ENCODE assay signal across 20 cellular contexts in the genomic region with DNA sequence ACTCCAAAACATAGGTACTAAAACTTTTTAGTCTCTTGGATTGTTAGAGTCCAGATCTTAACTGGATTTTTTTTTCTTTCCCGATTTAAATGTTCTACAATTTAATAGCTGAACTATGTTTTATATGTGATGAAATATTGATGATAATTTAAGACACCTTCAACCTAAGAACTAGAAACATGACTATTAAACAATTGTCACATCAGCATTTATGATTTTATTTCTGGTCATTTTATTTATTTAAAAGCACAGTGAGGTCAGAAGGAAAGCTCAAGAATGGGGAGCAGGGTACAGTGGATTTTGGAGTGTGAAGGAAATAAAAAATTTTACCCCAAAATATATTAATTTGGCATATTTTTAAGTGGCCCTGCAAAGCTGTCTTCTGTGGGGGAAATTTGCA.
DNase-seq lines count a peak whose midpoint lies in the region; ATAC-seq, FAIRE-seq and TF ChIP-seq lines count a peak whose summit lies in the region.
"Had no signal": no experiment of that assay in that cellular context is flagged by ENCODE, and none has a peak within 500 bp of the region (broad histone marks: within the 10 kb centered on the region; RNA-seq: fewer than 3 reads in every experiment).

No MANE protein-coding gene starts in this region.

- peaks cover 26% of the 10 kb centered on the region; the same call in 1 of the 2 replicates for H3K9me3 ChIP-seq in HepG2 (ENCODE audit: low read length)
- no peaks in the 10 kb centered on the region for H3K9me3 ChIP-seq in right lobe of liver
- no peaks in the 10 kb centered on the region for H3K9me3 ChIP-seq in Karpas-422 (ENCODE audit: low read length)
- no peaks in the 10 kb centered on the region for H3K9me3 ChIP-seq in K562 (replicated peaks; ENCODE audit: control insufficient read depth, insufficient read depth, low read depth, low read length)

- WGBS in HepG2 (ENCODE audit: low lambda C conversion rate), result 65% methylated on average over 1 of the region's 1 CpG
- 68% methylated on average over 1 of the region's 1 CpG for WGBS in right lobe of liver (ENCODE audit: insufficient coverage, low coverage, low lambda C conversion rate, missing lambda C conversion rate)
- 20% methylated on average over 1 of the region's 1 CpG for WGBS in K562 (ENCODE audit: insufficient coverage, low coverage, missing lambda C conversion rate)

- ATAC-seq in HepG2 (no peak), right lobe of liver (no peak), K562 (no peak), GM19395 (IDR thresholded peaks at IDR 0.05; ENCODE audit: unreplicated experiment) (no peak), HG03196 (IDR thresholded peaks at IDR 0.05; ENCODE audit: unreplicated experiment) (no peak)

- no peaks in the 10 kb centered on the region for H3K36me3 ChIP-seq in HepG2 (replicated peaks in 1 of 2; ENCODE audit: control insufficient read depth in 1 of 2, insufficient read depth in 2 of 2, low read length in 2 of 2)
- H3K36me3 ChIP-seq in right lobe of liver, result no peaks in the 10 kb centered on the region
- no peaks in the 10 kb centered on the region for H3K36me3 ChIP-seq in Karpas-422 (ENCODE audit: insufficient read depth, low read length)
- no peaks in the 10 kb centered on the region for H3K36me3 ChIP-seq in K562 (ENCODE audit: control insufficient read depth, insufficient read depth, low read length)
- H3K36me3 ChIP-seq: BLaER1 had no signal

- H2AFZ ChIP-seq in HepG2 (ENCODE audit: low read length), result no peak overlapping the region
- peak overlapping the region; percentile 10; the same call in 1 of the 2 replicates for H2AFZ ChIP-seq in Karpas-422 (ENCODE audit: low read length)
- no peak overlapping the region for H2AFZ ChIP-seq in K562 (ENCODE audit: low read depth, low read length)
- H2AFZ ChIP-seq: GM23248 had no signal

- no peaks in the 10 kb centered on the region for H3K9me1 ChIP-seq in K562 (ENCODE audit: control insufficient read depth, insufficient read depth, low read length)

- H3K27me3 Mint-ChIP-seq in type B pancreatic cell, result peaks cover 3% of the 10 kb centered on the region
- H3K27me3 Mint-ChIP-seq: CD4-positive, alpha-beta memory T cell had no signal

- POLR2A ChIA-PET in HepG2 (lab: Yijun Ruan, JAX) (no interaction called here), K562 (lab: Yijun Ruan, JAX) (interaction anchor here (1.4 kb wide), 1 partner anchor 10 kb away, joined by 3 read pairs; no protein-coding TSS in a partner anchor)

- H3K9me2 ChIP-seq in Karpas-422 (replicated peaks; ENCODE audit: insufficient read depth, low read length), result no peaks in the 10 kb centered on the region

- H3K27me3 ChIP-seq in HepG2 (ENCODE audit: control insufficient read depth in 1 of 2, insufficient read depth in 2 of 2, low read length in 2 of 2) (no peaks in the 10 kb centered on the region), right lobe of liver (no peaks in the 10 kb centered on the region), Karpas-422 (ENCODE audit: low read length) (no peaks in the 10 kb centered on the region), K562 (ENCODE audit: control insufficient read depth in 2 of 2, insufficient read depth in 2 of 2, low read length in 2 of 2) (0 out of 5 replicates have a peak, but pooled peaks cover 0 to 4% of the 10 kb centered on the region in 2 experiments)
- H3K27me3 ChIP-seq: BLaER1 had no signal

- H3K4me1 Mint-ChIP-seq in type B pancreatic cell (ENCODE audit: unreplicated experiment), result peaks cover 19% of the 10 kb centered on the region

- TF ChIP-seq CTCF in HepG2 (CRISPR knock-in tag; IDR thresholded peaks at IDR 0.05) (no peak), right lobe of liver (IDR thresholded peaks at IDR 0.05) (no peak), K562 (IDR thresholded peaks at IDR 0.05 in 2 of 3, conservative IDR thresholded peaks at IDR 0.05 in 1 of 3; ENCODE audit: insufficient read depth in 2 of 3, low read depth in 1 of 3, low read length in 3 of 3) (no peak), type B pancreatic cell (conservative IDR thresholded peaks at IDR 0.05) (no peak)

- H3K9ac ChIP-seq in HepG2 (ENCODE audit: insufficient read depth, low read depth, low read length) (no peak overlapping the region), Karpas-422 (ENCODE audit: low read length) (no peak overlapping the region), K562 (ENCODE audit: insufficient read depth in 1 of 2, low read depth in 2 of 2, low read length in 2 of 2) (no peak overlapping the region)
- H3K9ac ChIP-seq: BLaER1, GM23248 had no signal

- in situ Hi-C loops in HepG2 (cut with HindIII; ENCODE audit: extremely low pct_ligation_motif_present, low pct_unique_long_range_greater_than_20kb), result no loop called here
- in situ Hi-C loops in K562 (cut with MboI), result no loop called here

- H3K27ac ChIP-seq in HepG2 (ENCODE audit: extremely low read length, insufficient read depth, low read length), result no peak overlapping the region
- H3K27ac ChIP-seq in right lobe of liver, result no peak overlapping the region
- H3K27ac ChIP-seq in Karpas-422 (ENCODE audit: low read length), result peak overlapping the region; percentile 48
- H3K27ac ChIP-seq in K562 (ENCODE audit: extremely low read depth, low read depth, low read length), result no peak overlapping the region
- H3K27ac ChIP-seq: 22Rv1, BLaER1, GM23248 had no signal

- intact Hi-C loops in HepG2 (cut with micrococcal nuclease; ENCODE audit: unreplicated experiment), result no loop called here
- intact Hi-C loops in right lobe of liver (cut with DNase I), result no loop called here
- intact Hi-C loops in K562 (cut with micrococcal nuclease), result no loop called here

- H3K4me1 ChIP-seq in HepG2 (ENCODE audit: insufficient read depth, low read length) (no peaks in the 10 kb centered on the region), right lobe of liver (no peaks in the 10 kb centered on the region), Karpas-422 (ENCODE audit: low read length) (peaks cover 41% of the 10 kb centered on the region), K562 (replicated peaks in 1 of 2; ENCODE audit: control insufficient read depth in 2 of 2, insufficient read depth in 2 of 2, low read length in 2 of 2) (no peaks in the 10 kb centered on the region)

- no TSS peak for BruUV-seq in HepG2 (replicated peaks; lab: Mats Ljungman, UMichigan)
- BruUV-seq in K562 (replicated peaks; lab: Mats Ljungman, UMichigan), result no TSS peak

- CTCF ChIA-PET in HepG2 (lab: Yijun Ruan, JAX; ENCODE audit: low intra/inter-chr PET ratio, low total read pairs) (no interaction called here), K562 (lab: Yijun Ruan, JAX; ENCODE audit: low intra/inter-chr PET ratio) (no interaction called here)

- H3K9me3 Mint-ChIP-seq in type B pancreatic cell, result no peaks in the 10 kb centered on the region

- TF ChIP-seq POLR2A in HepG2 (IDR thresholded peaks at IDR 0.05; ENCODE audit: insufficient read depth in 1 of 2, low read depth in 2 of 2, low read length in 2 of 2) (no peak), right lobe of liver (IDR thresholded peaks at IDR 0.05) (no peak), K562 (conservative IDR thresholded peaks at IDR 0.05) (no peak)

- peak overlapping the region; percentile 57 for H3K4me3 Mint-ChIP-seq in type B pancreatic cell
- H3K4me3 Mint-ChIP-seq: CD14-positive monocyte; CD4-positive, alpha-beta memory T cell; HFFc6 had no signal

- H3K27ac Mint-ChIP-seq in type B pancreatic cell, result peak overlapping the region; percentile 52
- H3K27ac Mint-ChIP-seq: CD14-positive monocyte; CD4-positive, alpha-beta memory T cell; HFFc6 had no signal

- H3K4me2 ChIP-seq in HepG2 (ENCODE audit: low read depth, low read length), result no peak overlapping the region
- peak overlapping the region; percentile 20 for H3K4me2 ChIP-seq in Karpas-422 (ENCODE audit: low read depth, low read length, poor library complexity, severe bottlenecking)
- H3K4me2 ChIP-seq in K562 (ENCODE audit: insufficient read depth, low read length), result no peak overlapping the region
- H3K4me2 ChIP-seq: BLaER1 had no signal

- H3K79me2 ChIP-seq in HepG2 (ENCODE audit: insufficient read depth, low read length) (no peaks in the 10 kb centered on the region), Karpas-422 (ENCODE audit: low read length) (no peaks in the 10 kb centered on the region), K562 (ENCODE audit: control insufficient read depth, insufficient read depth, low read length) (no peaks in the 10 kb centered on the region)

- TF ChIP-seq RAD21 in HepG2 (CRISPR knock-in tag; IDR thresholded peaks at IDR 0.05), result no peak
- TF ChIP-seq RAD21 in K562 (CRISPR knock-in tag; conservative IDR thresholded peaks at IDR 0.05 in 1 of 2, IDR thresholded peaks at IDR 0.05 in 1 of 2), result no peak

- H4K20me1 ChIP-seq in HepG2 (ENCODE audit: insufficient read depth, low read length), result no peaks in the 10 kb centered on the region
- H4K20me1 ChIP-seq in Karpas-422 (ENCODE audit: insufficient read depth, low read depth, low read length), result no peaks in the 10 kb centered on the region
- no peaks in the 10 kb centered on the region for H4K20me1 ChIP-seq in K562 (replicated peaks; ENCODE audit: control insufficient read depth, insufficient read depth, low read length)
- H4K20me1 ChIP-seq: BLaER1 had no signal

- no peak for TF ChIP-seq EP300 in HepG2 (IDR thresholded peaks at IDR 0.05; ENCODE audit: low read depth in 2 of 2, low read length in 2 of 2)
- TF ChIP-seq EP300 in HepG2 (CRISPR knock-in tag; IDR thresholded peaks at IDR 0.05; ENCODE audit: borderline replicate concordance), result no peak
- no peak for TF ChIP-seq EP300 in K562 (IDR thresholded peaks at IDR 0.05; ENCODE audit: low read length)

- H3K36me3 Mint-ChIP-seq in type B pancreatic cell, result peaks cover 4% of the 10 kb centered on the region
- H3K36me3 Mint-ChIP-seq: CD14-positive monocyte; CD4-positive, alpha-beta memory T cell had no signal

- DNase-seq in HepG2 (ENCODE audit: low spot score) (no peak), right lobe of liver (no peak), Karpas-422 (no peak), K562 (ENCODE audit: extremely low read depth in 1 of 4, low spot score in 3 of 4) (no peak), type B pancreatic cell (ENCODE audit: extremely low spot score, unreplicated experiment) (no peak), GDM1 (lab: John Stamatoyannopoulos, UW) (no peak)
- DNase-seq: CD4-positive, alpha-beta memory T cell; DMS79 treated with DMSO at 0.1 percent for 48 hours; GM23248; HCEC 1CT; HFFc6; KBM-7 had no signal

- FAIRE-seq in HepG2 (lab: Jason Lieb, UNC) (no peak), K562 (lab: Jason Lieb, UNC) (no peak)
- FAIRE-seq: GM12891, GM19239, H54 had no signal

- H3K4me3 ChIP-seq in HepG2 (replicated peaks in 1 of 3; ENCODE audit: insufficient read depth in 1 of 3, low read depth in 2 of 3, low read length in 3 of 3) (no peak overlapping the region), right lobe of liver (no peak overlapping the region), Karpas-422 (ENCODE audit: low read length) (no peak overlapping the region), K562 (no peak overlapping the region)
- H3K4me3 ChIP-seq: BLaER1, GM23248 had no signal

TF ChIP-seq in HepG2, 621 proteins besides CTCF, POLR2A, EP300 and RAD21 (continues in another document):
- TF ChIP-seq ZNF563 (CRISPR knock-in tag; IDR thresholded peaks at IDR 0.05) (no peak), NFKB2 (CRISPR knock-in tag; IDR thresholded peaks at IDR 0.05; ENCODE audit: borderline replicate concordance) (no peak)

TF ChIP-seq in K562, 482 proteins besides CTCF, POLR2A, EP300 and RAD21 (continues in another document):
- TF ChIP-seq NFXL1 (CRISPR knock-in tag; IDR thresholded peaks at IDR 0.05) (no peak), ZNF316 (IDR thresholded peaks at IDR 0.05) (peak; percentile 89), C11orf30 (IDR thresholded peaks at IDR 0.05; ENCODE audit: low read depth) (peak; percentile 55)

Comparison
In these comparisons a context has a peak if more than half of its experiments do, and no peak if none do; other contexts are left out.
1. Of the 241 proteins assayed by ChIP-seq in both HepG2 and K562: peak only in HepG2: none; only in K562: MAFG; in both: MAFF and MAFK; in neither: 238.